In genomic region chr9:111632695-111633388, GRCh38 we compare ENCODE assay signal across 2 cellular contexts.
TF ChIP-seq lines count a peak whose summit lies in the region.

No MANE protein-coding gene starts in this region.

TF ChIP-seq in SK-N-SH, 30 proteins besides CTCF, POLR2A, EP300 and RAD21:
- TF ChIP-seq ZBTB33 (IDR thresholded peaks at IDR 0.05; ENCODE audit: borderline replicate concordance, low read depth) (no peak), FOXM1 (IDR thresholded peaks at IDR 0.05; ENCODE audit: low read depth) (no peak), USF2 (IDR thresholded peaks at IDR 0.05; ENCODE audit: borderline replicate concordance, low read depth, low read length) (no peak)
TF ChIP-seq in SK-N-SH: peak in this region for 0.

TF ChIP-seq in SK-N-SH treated with all-trans-retinoic acid at 6 μM for 48 hours, 23 proteins besides CTCF, POLR2A, EP300 and RAD21:
- no peak for TF ChIP-seq OSR1 (CRISPR knock-in tag; IDR thresholded peaks at IDR 0.05)
- no peak for TF ChIP-seq ZNF70 (CRISPR knock-in tag; IDR thresholded peaks at IDR 0.05)
- TF ChIP-seq ARNTL (CRISPR knock-in tag; IDR thresholded peaks at IDR 0.05; ENCODE audit: borderline replicate concordance, low read depth) = no peak
- no peak for TF ChIP-seq ZFP3 (CRISPR knock-in tag; IDR thresholded peaks at IDR 0.05)
- no peak for TF ChIP-seq ISL1 (CRISPR knock-in tag; IDR thresholded peaks at IDR 0.05)
- TF ChIP-seq GLIS3 (CRISPR knock-in tag; IDR thresholded peaks at IDR 0.05) = no peak
- no peak for TF ChIP-seq BACH2 (CRISPR knock-in tag; IDR thresholded peaks at IDR 0.05; ENCODE audit: borderline replicate concordance)
- TF ChIP-seq ZFP30 (CRISPR knock-in tag; IDR thresholded peaks at IDR 0.05) = no peak
- TF ChIP-seq TOX (CRISPR knock-in tag; IDR thresholded peaks at IDR 0.05; ENCODE audit: borderline replicate concordance) = no peak
- TF ChIP-seq PPARA (CRISPR knock-in tag; IDR thresholded peaks at IDR 0.05; ENCODE audit: borderline replicate concordance) = no peak
- TF ChIP-seq CSRNP3 (CRISPR knock-in tag; IDR thresholded peaks at IDR 0.05) = no peak
- no peak for TF ChIP-seq ESRRG (CRISPR knock-in tag; IDR thresholded peaks at IDR 0.05)
- no peak for TF ChIP-seq RARB (CRISPR knock-in tag; IDR thresholded peaks at IDR 0.05)
